ENCODE assay signal across 20 cellular contexts in genomic region chr7:103914147-103914899, GRCh38.
"Had no signal": no experiment of that assay in that cellular context is flagged by ENCODE, and none has a peak within 500 bp of the region (broad histone marks: within the 10 kb centered on the region; RNA-seq: fewer than 3 reads in every experiment).

No MANE protein-coding gene starts in this region.

- H3K4me1 Mint-ChIP-seq: activated CD4-positive, alpha-beta memory T cell treated with anti-CD3 and anti-CD28 coated beads, Interleukin-2, amount 10 ng/mL, durations not matched to agents 7 days and 5 days; activated naive CD8-positive, alpha-beta T cell treated with anti-CD3 and anti-CD28 coated beads for 36 hours; naive B cell; stimulated activated memory B cell treated with anti-CD40 and anti-IgM and Interleukin-4, amounts not matched to agents 10 μg/mL and 1 μg/mL and 100 μg/mL, for 72 hours had no signal

- DNase-seq: activated CD4-positive, alpha-beta memory T cell treated with anti-CD3 and anti-CD28 coated beads, Interleukin-2, amount 10 ng/mL, durations not matched to agents 7 days and 5 days; activated gamma-delta T cell; activated naive CD8-positive, alpha-beta T cell treated with anti-CD3 and anti-CD28 coated beads for 36 hours; activated T-cell treated with anti-CD3 and anti-CD28 coated beads, Interleukin-2, amount 50 U/mL, for 48 hours; anterior cingulate cortex; effector CD4-positive, alpha-beta T cell; hippocampal formation; left cardiac atrium; naive B cell; occipital lobe; spleen; stimulated activated CD4-positive, alpha-beta T cell treated with anti-CD3 and anti-CD28 coated beads, Interleukin-1b, Interleukin-23, amount 100 ng/mL, for 48 hours; T-helper 2 cell; transverse colon had no signal

- H3K9me3 Mint-ChIP-seq: activated CD4-positive, alpha-beta memory T cell treated with anti-CD3 and anti-CD28 coated beads, Interleukin-2, amount 10 ng/mL, durations not matched to agents 7 days and 5 days had no signal

- ATAC-seq: gastroesophageal sphincter; left cardiac atrium; sciatic nerve; stimulated activated memory B cell treated with anti-CD40 and anti-IgM and Interleukin-4, amounts not matched to agents 10 μg/mL and 1 μg/mL and 100 μg/mL, for 72 hours had no signal

- H3K36me3 ChIP-seq: gastroesophageal sphincter, prostate gland, spleen, transverse colon had no signal

- H3K36me3 Mint-ChIP-seq: activated naive CD8-positive, alpha-beta T cell treated with anti-CD3 and anti-CD28 coated beads for 36 hours; naive B cell; stimulated activated memory B cell treated with anti-CD40 and anti-IgM and Interleukin-4, amounts not matched to agents 10 μg/mL and 1 μg/mL and 100 μg/mL, for 72 hours had no signal

- H3K4me3 Mint-ChIP-seq: activated CD4-positive, alpha-beta memory T cell treated with anti-CD3 and anti-CD28 coated beads, Interleukin-2, amount 10 ng/mL, durations not matched to agents 7 days and 5 days; activated naive CD8-positive, alpha-beta T cell treated with anti-CD3 and anti-CD28 coated beads for 36 hours; naive B cell; stimulated activated memory B cell treated with anti-CD40 and anti-IgM and Interleukin-4, amounts not matched to agents 10 μg/mL and 1 μg/mL and 100 μg/mL, for 72 hours had no signal

- H3K27me3 ChIP-seq: gastroesophageal sphincter, spleen, transverse colon had no signal

- H3K27me3 Mint-ChIP-seq: stimulated activated memory B cell treated with anti-CD40 and anti-IgM and Interleukin-4, amounts not matched to agents 10 μg/mL and 1 μg/mL and 100 μg/mL, for 72 hours had no signal

- H3K27ac Mint-ChIP-seq: activated CD4-positive, alpha-beta memory T cell treated with anti-CD3 and anti-CD28 coated beads, Interleukin-2, amount 10 ng/mL, durations not matched to agents 7 days and 5 days; activated naive CD8-positive, alpha-beta T cell treated with anti-CD3 and anti-CD28 coated beads for 36 hours; naive B cell; stimulated activated memory B cell treated with anti-CD40 and anti-IgM and Interleukin-4, amounts not matched to agents 10 μg/mL and 1 μg/mL and 100 μg/mL, for 72 hours had no signal

- H3K4me3 ChIP-seq: coronary artery, gastroesophageal sphincter, lung, prostate gland, spleen, transverse colon had no signal

- H3K9me3 ChIP-seq: gastroesophageal sphincter, prostate gland, spleen, transverse colon had no signal
